9 cellular contexts compared by ENCODE assay signal in genomic region chr6:27830212-27830664, GRCh38.
DNase-seq lines count a peak whose midpoint lies in the region; ATAC-seq and TF ChIP-seq lines count a peak whose summit lies in the region.
"Had no signal": no experiment of that assay in that cellular context is flagged by ENCODE, and none has a peak within 500 bp of the region (broad histone marks: within the 10 kb centered on the region; RNA-seq: fewer than 3 reads in every experiment).

No MANE protein-coding gene starts in this region.

- no peak for TF ChIP-seq EP300 in esophagus muscularis mucosa (IDR thresholded peaks at IDR 0.05)

- peaks cover 0 to 14% (median 6%) of the 10 kb centered on the region in 4 donors for H3K4me1 ChIP-seq in esophagus muscularis mucosa
- H3K4me1 ChIP-seq in rectal smooth muscle tissue (ENCODE audit: control insufficient read depth, insufficient read depth, low read length) = no peaks in the 10 kb centered on the region

- H3K4me3 ChIP-seq in esophagus muscularis mucosa (peak overlapping the region; percentile 44 to 63 (median 48)), rectal smooth muscle tissue (ENCODE audit: low read length) (peak overlapping the region; percentile 70)

- DNase-seq in RWPE1 (ENCODE audit: low spot score) = no peak
- no peak for DNase-seq in esophagus muscularis mucosa (ENCODE audit: extremely low spot score)
- DNase-seq in GM10266 (ENCODE audit: extremely low spot score) = no peak
- DNase-seq: GOT3 had no signal

- CTCF ChIA-PET in RWPE1 (lab: Yijun Ruan, JAX) = no interaction called here

- H3K9me3 ChIP-seq in esophagus muscularis mucosa = no peaks in the 10 kb centered on the region

- intact Hi-C loops in esophagus muscularis mucosa (cut with DNase I) = loop anchor here (10.0 kb wide), 1 partner anchor 1805 kb away; a partner anchor contains a TSS

- peaks cover 0 to 24% (median 13%) of the 10 kb centered on the region in 4 donors for H3K27me3 ChIP-seq in esophagus muscularis mucosa
- H3K27me3 ChIP-seq in rectal smooth muscle tissue (ENCODE audit: control insufficient read depth, insufficient read depth, low read length) = no peaks in the 10 kb centered on the region

- TF ChIP-seq POLR2A in esophagus muscularis mucosa (IDR thresholded peaks at IDR 0.05; ENCODE audit: low read depth) = no peak

- TF ChIP-seq CTCF in RWPE1 (conservative IDR thresholded peaks at IDR 0.05; ENCODE audit: low read depth) (no peak), esophagus muscularis mucosa (IDR thresholded peaks at IDR 0.05) (no peak), GM10266 (IDR thresholded peaks at IDR 0.05; ENCODE audit: control insufficient read depth, insufficient read depth, low read depth, missing control alignments) (no peak)

- H3K27ac ChIP-seq in RWPE1 = peak overlapping the region; percentile 90
- peak overlapping the region in 3 of 4 donors; percentile 63 to 81 (median 78) for H3K27ac ChIP-seq in esophagus muscularis mucosa (replicated peaks in 1 of 4)
- H3K27ac ChIP-seq in rectal smooth muscle tissue (ENCODE audit: low read depth, low read length) = peak overlapping the region; percentile 63

- peak; percentile 3 for ATAC-seq in GM21515 (IDR thresholded peaks at IDR 0.05; ENCODE audit: unreplicated experiment)
- ATAC-seq in HG03354 (IDR thresholded peaks at IDR 0.05; ENCODE audit: poor library complexity, severe bottlenecking, unreplicated experiment) = no peak
- no peak for ATAC-seq in HG02884 (IDR thresholded peaks at IDR 0.05; ENCODE audit: unreplicated experiment)
- no peak for ATAC-seq in GM21423 (IDR thresholded peaks at IDR 0.05; ENCODE audit: unreplicated experiment)

- H3K36me3 ChIP-seq in esophagus muscularis mucosa = peaks cover 0 to 4% (median 0%) of the 10 kb centered on the region in 4 donors
- no peaks in the 10 kb centered on the region for H3K36me3 ChIP-seq in rectal smooth muscle tissue (ENCODE audit: control insufficient read depth, insufficient read depth, low read length)

- H3K9ac ChIP-seq in rectal smooth muscle tissue (ENCODE audit: low read length) = peak overlapping the region; percentile 10

- POLR2A ChIA-PET in RWPE1 (lab: Yijun Ruan, JAX; ENCODE audit: low non-redundant PET) = interaction anchor here (1.2 to 1.9 kb wide), 2 partner anchors 35 to 40 kb away, joined by 3 to 6 read pairs; no protein-coding TSS in a partner anchor

- WGBS in esophagus muscularis mucosa = 62% methylated on average over 6 of the region's 6 CpGs
